Comparison of ENCODE assay signal across 1 cellular context in the genomic region with DNA sequence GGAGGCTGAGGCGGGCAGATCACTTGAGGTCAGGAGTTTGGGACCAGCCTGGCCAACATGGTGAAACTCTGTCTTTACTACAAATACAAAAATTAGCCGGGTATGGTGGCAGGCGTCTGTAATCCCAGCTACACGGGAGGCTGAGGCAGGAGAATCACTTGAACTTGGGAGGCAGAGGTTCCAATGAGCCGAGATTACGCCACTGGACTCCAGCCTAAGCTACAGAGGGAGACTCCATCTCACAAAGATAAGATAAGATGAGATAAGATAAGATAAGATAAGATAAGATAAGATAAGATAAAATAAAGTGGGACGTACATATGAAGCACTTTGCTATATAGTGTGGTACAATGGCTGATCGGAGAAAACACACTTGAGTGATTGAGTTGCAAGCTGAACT. TPM values are rescaled to one million over a fixed set of nuclear protein-coding genes. Genes with fewer than 3 reads are reported as not detected.
"Had no signal": no experiment of that assay in that cellular context is flagged by ENCODE, and none has a peak within 500 bp of the region (broad histone marks: within the 10 kb centered on the region; RNA-seq: fewer than 3 reads in every experiment).

No MANE protein-coding gene starts in this region.

RNA-seq across cellular contexts. Expression of a gene that starts 17.6 kb away (rescaled TPM):
- total RNA-seq: OCI-LY7 had no signal
